In genomic region chr4:151774324-151774723, GRCh38 we compare ENCODE assay signal across 27 cellular contexts.
"Had no signal": no experiment of that assay in that cellular context is flagged by ENCODE, and none has a peak within 500 bp of the region (broad histone marks: within the 10 kb centered on the region; RNA-seq: fewer than 3 reads in every experiment).

No MANE protein-coding gene starts in this region.

- ATAC-seq: natural killer cell; psoas muscle; right cardiac atrium; sciatic nerve; stimulated activated effector memory CD8-positive, alpha-beta T cell treated with anti-CD3 and anti-CD28 coated beads, Interleukin-12 subunit alpha, Interleukin-12 subunit beta, amount 100 ng/mL, for 72 hours; stimulated activated naive B cell treated with anti-CD40 and anti-IgM and Interleukin-4, amounts not matched to agents 10 μg/mL and 1 μg/mL and 100 μg/mL, for 72 hours had no signal

- H2AFZ ChIP-seq: neural progenitor cell, parathyroid adenoma had no signal

- H3K9me3 ChIP-seq: ovary, thyroid gland, vagina had no signal

- H3K79me2 ChIP-seq: parathyroid adenoma had no signal

- H3K4me3 Mint-ChIP-seq: natural killer cell; nephron; neural progenitor cell; stimulated activated effector memory CD8-positive, alpha-beta T cell treated with anti-CD3 and anti-CD28 coated beads, Interleukin-12 subunit alpha, Interleukin-12 subunit beta, amount 100 ng/mL, for 72 hours; stimulated activated naive B cell treated with anti-CD40 and anti-IgM and Interleukin-4, amounts not matched to agents 10 μg/mL and 1 μg/mL and 100 μg/mL, for 72 hours; stimulated activated naive CD8-positive, alpha-beta T cell treated with anti-CD3 and anti-CD28 coated beads, Interleukin-15, Interleukin-2, amounts not matched to agents 100 ng/mL and 50 ng/mL, for 24 hours had no signal

- H3K36me3 ChIP-seq: neural progenitor cell, ovary, stomach, thoracic aorta, thyroid gland, tibial nerve, upper lobe of left lung, vagina had no signal

- FAIRE-seq: urothelium cell line had no signal

- H3K4me2 ChIP-seq: neural progenitor cell had no signal

- H3K4me1 ChIP-seq: neural progenitor cell, parathyroid adenoma, psoas muscle, stomach, thyroid gland, tibial nerve, upper lobe of left lung, vagina had no signal

- H3K27ac ChIP-seq: neural progenitor cell, ovary, parathyroid adenoma, psoas muscle, skin epidermis, stomach, thoracic aorta, thyroid gland, tibial nerve, upper lobe of left lung, vagina had no signal

- H3K9ac ChIP-seq: neural progenitor cell, parathyroid adenoma had no signal

- H3K27me3 ChIP-seq: neural progenitor cell, ovary, thyroid gland, tibial nerve, upper lobe of left lung, vagina had no signal

- H3K4me3 ChIP-seq: neural progenitor cell, ovary, psoas muscle, skin epidermis, stomach, thoracic aorta, thyroid gland, tibial nerve, upper lobe of left lung, vagina had no signal

- H3K27ac Mint-ChIP-seq: natural killer cell; nephron; neural progenitor cell; progenitor cell of endocrine pancreas; stimulated activated effector memory CD8-positive, alpha-beta T cell treated with anti-CD3 and anti-CD28 coated beads, Interleukin-12 subunit alpha, Interleukin-12 subunit beta, amount 100 ng/mL, for 72 hours; stimulated activated naive B cell treated with anti-CD40 and anti-IgM and Interleukin-4, amounts not matched to agents 10 μg/mL and 1 μg/mL and 100 μg/mL, for 72 hours; stimulated activated naive CD8-positive, alpha-beta T cell treated with anti-CD3 and anti-CD28 coated beads, Interleukin-15, Interleukin-2, amounts not matched to agents 100 ng/mL and 50 ng/mL, for 24 hours had no signal

- H3K36me3 Mint-ChIP-seq: neural progenitor cell; stimulated activated effector memory CD8-positive, alpha-beta T cell treated with anti-CD3 and anti-CD28 coated beads, Interleukin-12 subunit alpha, Interleukin-12 subunit beta, amount 100 ng/mL, for 72 hours had no signal

- H3K4me1 Mint-ChIP-seq: natural killer cell; neural progenitor cell; stimulated activated effector memory CD8-positive, alpha-beta T cell treated with anti-CD3 and anti-CD28 coated beads, Interleukin-12 subunit alpha, Interleukin-12 subunit beta, amount 100 ng/mL, for 72 hours; stimulated activated naive B cell treated with anti-CD40 and anti-IgM and Interleukin-4, amounts not matched to agents 10 μg/mL and 1 μg/mL and 100 μg/mL, for 72 hours had no signal

- DNase-seq: natural killer cell; occipital lobe; ovary; posterior cingulate gyrus; psoas muscle; right cardiac atrium; stimulated activated CD4-positive, alpha-beta T cell treated with anti-CD3 and anti-CD28 coated beads, Interleukin-15, amount 100 ng/mL, for 24 hours; stimulated activated CD4-positive, alpha-beta T cell treated with anti-CD3 and anti-CD28 coated beads, Interleukin-2, amount 100 ng/mL, for 24 hours; stimulated activated CD4-positive, alpha-beta T cell treated with anti-CD3 and anti-CD28 coated beads, Interleukin-2, amount 100 ng/mL, for 48 hours; stimulated activated CD4-positive, alpha-beta T cell treated with anti-CD3 and anti-CD28 coated beads, Interleukin-4, amount 100 ng/mL, for 24 hours; stimulated activated naive B cell treated with anti-CD40 and anti-IgM and Interleukin-4, amounts not matched to agents 10 μg/mL and 1 μg/mL and 100 μg/mL, for 72 hours; stimulated activated naive CD4-positive, alpha-beta T cell treated with Interleukin-2 at 50 U/mL for 16 hours; stomach; thyroid gland; upper lobe of left lung had no signal
